ENCODE assay signal across 1 cellular context in the genomic region with DNA sequence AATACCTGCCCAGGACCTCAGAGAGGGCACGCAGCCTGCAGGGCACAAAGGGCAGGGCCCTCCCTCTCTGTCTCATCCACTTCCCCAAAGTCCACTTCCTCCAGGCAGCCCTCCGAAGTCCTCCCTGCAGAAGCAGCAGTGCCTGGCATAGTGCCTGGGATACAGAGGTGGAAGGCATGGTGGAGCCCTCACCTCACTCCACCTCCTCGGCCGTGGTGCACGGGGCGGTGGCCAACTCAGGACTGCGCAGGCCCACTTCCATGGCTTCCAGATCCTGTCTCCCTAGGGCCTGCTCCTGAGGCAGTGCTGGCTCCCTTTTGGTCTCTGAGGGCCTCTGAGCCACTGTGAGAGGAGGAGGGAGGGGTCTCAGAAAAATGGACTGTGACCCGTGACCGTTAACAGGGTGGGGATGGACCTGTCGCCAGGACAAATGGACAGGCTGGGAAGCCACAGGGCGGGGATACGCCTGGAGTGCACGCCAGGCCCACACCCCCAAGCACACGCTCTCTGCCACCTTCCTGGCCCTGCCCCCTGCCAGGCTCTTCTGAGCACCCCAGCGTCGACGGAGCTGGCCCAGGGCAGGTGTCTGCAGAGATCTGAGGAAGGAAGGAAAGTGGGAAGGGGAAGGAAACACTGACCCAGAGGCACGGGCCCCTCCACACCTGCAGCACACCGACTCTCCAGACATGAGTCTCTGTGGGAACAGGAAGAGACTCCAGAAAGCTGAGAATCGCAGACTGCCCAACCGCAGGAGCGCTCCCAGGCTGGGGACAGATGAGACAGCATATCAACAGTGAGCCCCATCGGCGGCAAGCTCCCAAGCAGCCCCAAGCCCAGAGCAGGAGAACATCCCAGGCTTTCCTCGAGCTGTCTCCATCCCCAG.
TF ChIP-seq lines count a peak whose summit lies in the region.

No MANE protein-coding gene starts in this region.

TF ChIP-seq in WTC11, 78 proteins besides CTCF, POLR2A, EP300 and RAD21 (continued from another document):
- TF ChIP-seq E2F5 (CRISPR knock-in tag; IDR thresholded peaks at IDR 0.05) (no peak), PRRX2 (CRISPR knock-in tag; IDR thresholded peaks at IDR 0.05) (no peak), E2F1 (CRISPR knock-in tag; IDR thresholded peaks at IDR 0.05) (no peak), FOXJ3 (CRISPR knock-in tag; IDR thresholded peaks at IDR 0.05; ENCODE audit: borderline replicate concordance) (no peak), NFYB (CRISPR knock-in tag; conservative IDR thresholded peaks at IDR 0.05; ENCODE audit: low read depth) (no peak), ESRRA (CRISPR knock-in tag; IDR thresholded peaks at IDR 0.05; ENCODE audit: borderline replicate concordance) (no peak), ZBTB21 (CRISPR knock-in tag; IDR thresholded peaks at IDR 0.05; ENCODE audit: borderline replicate concordance) (no peak), MYBL2 (CRISPR knock-in tag; IDR thresholded peaks at IDR 0.05) (no peak), ZNF138 (CRISPR knock-in tag; conservative IDR thresholded peaks at IDR 0.05) (no peak), CDX4 (CRISPR knock-in tag; IDR thresholded peaks at IDR 0.05; ENCODE audit: borderline replicate concordance) (no peak)
- TF ChIP-seq, protein P1, sequence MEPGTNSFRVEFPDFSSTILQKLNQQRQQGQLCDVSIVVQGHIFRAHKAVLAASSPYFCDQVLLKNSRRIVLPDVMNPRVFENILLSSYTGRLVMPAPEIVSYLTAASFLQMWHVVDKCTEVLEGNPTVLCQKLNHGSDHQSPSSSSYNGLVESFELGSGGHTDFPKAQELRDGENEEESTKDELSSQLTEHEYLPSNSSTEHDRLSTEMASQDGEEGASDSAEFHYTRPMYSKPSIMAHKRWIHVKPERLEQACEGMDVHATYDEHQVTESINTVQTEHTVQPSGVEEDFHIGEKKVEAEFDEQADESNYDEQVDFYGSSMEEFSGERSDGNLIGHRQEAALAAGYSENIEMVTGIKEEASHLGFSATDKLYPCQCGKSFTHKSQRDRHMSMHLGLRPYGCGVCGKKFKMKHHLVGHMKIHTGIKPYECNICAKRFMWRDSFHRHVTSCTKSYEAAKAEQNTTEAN (CRISPR knock-in tag; IDR thresholded peaks at IDR 0.05), result no peak
